Comparison of ENCODE assay signal across 25 cellular contexts in genomic region chr21:17981060-17981459, GRCh38.
"Had no signal": no experiment of that assay in that cellular context is flagged by ENCODE, and none has a peak within 500 bp of the region (broad histone marks: within the 10 kb centered on the region; RNA-seq: fewer than 3 reads in every experiment).

No MANE protein-coding gene starts in this region.

- H3K4me1 ChIP-seq: Peyer's patch, SJSA1 had no signal

- H3K27me3 ChIP-seq: adrenal gland, Peyer's patch, SJSA1 had no signal

- ATAC-seq: activated CD4-positive, CD25-positive, alpha-beta regulatory T cell treated with anti-CD3 and anti-CD28 coated beads, Interleukin-2, amount 50 U/mL, for 24 hours; activated CD8-positive, alpha-beta T cell treated with anti-CD3 and anti-CD28 coated beads for 36 hours; activated T-cell treated with anti-CD3 and anti-CD28 coated beads, Interleukin-2, amount 50 U/mL, for 72 hours; SK-N-SH treated with all-trans-retinoic acid at 6 μM for 48 hours had no signal

- FAIRE-seq: bronchial epithelial cell had no signal

- H3K27ac ChIP-seq: Peyer's patch, RWPE1, SJSA1 had no signal

- DNase-seq: activated CD4-positive, alpha-beta T cell treated with anti-CD3 and anti-CD28 coated beads for 4 hours; activated CD8-positive, alpha-beta memory T cell treated with anti-CD3 and anti-CD28 coated beads, Interleukin-2, amount 50 U/mL, for 4 hours; activated CD8-positive, alpha-beta T cell treated with anti-CD3 and anti-CD28 coated beads for 36 hours; activated naive CD4-positive, alpha-beta T cell treated with anti-CD3 and anti-CD28 coated beads, Interleukin-2, amount 50 U/mL, for 16 hours; activated naive CD8-positive, alpha-beta T cell treated with anti-CD3 and anti-CD28 coated beads, Interleukin-2, amount 10 ng/mL, durations not matched to agents 7 days and 5 days; activated T-cell treated with anti-CD3 and anti-CD28 coated beads, Interleukin-2, amount 50 U/mL, for 72 hours; adrenal gland; anterior cingulate cortex; central memory CD4-positive, alpha-beta T cell; Kasumi-1; KBM-7; NCI-H1048; NCI-H146; NCI-H187 treated with DMSO at 0.1 percent for 48 hours; NCI-H2081 treated with DMSO at 0.1 percent for 48 hours; NCI-H446; NCI-H774; Peyer's patch; SHP77; SW 1271 had no signal
